8 cellular contexts compared by ENCODE assay signal in genomic region chr9:14313951-14314423, GRCh38. TPM values are rescaled to one million over a fixed set of nuclear protein-coding genes. Genes with fewer than 3 reads are reported as not detected.
DNase-seq lines count a peak whose midpoint lies in the region; ATAC-seq and TF ChIP-seq lines count a peak whose summit lies in the region.

Gene NFIB (minus strand): TSS chr9:14314141. CDS start chr9:14313511, 630 bp downstream.

- H3K27me3 ChIP-seq in PC-3 (ENCODE audit: low read length) (no peaks in the 10 kb centered on the region), liver (ENCODE audit: control insufficient read depth in 4 of 4, insufficient read depth in 4 of 4, low read length in 3 of 4) (no peaks in the 10 kb centered on the region), subcutaneous abdominal adipose tissue (ENCODE audit: control insufficient read depth in 5 of 5, insufficient read depth in 4 of 5, low read length in 5 of 5) (no peaks in the 10 kb centered on the region)

- H3K4me1 ChIP-seq in PC-3 (ENCODE audit: insufficient read depth, low read length) (peaks cover 35% of the 10 kb centered on the region), liver (ENCODE audit: control insufficient read depth in 4 of 4, insufficient read depth in 4 of 4, low read length in 3 of 4) (peaks cover 7 to 45% (median 27%) of the 10 kb centered on the region in 4 donors), subcutaneous abdominal adipose tissue (ENCODE audit: control insufficient read depth in 5 of 5, insufficient read depth in 5 of 5, low read length in 5 of 5) (peaks cover 5 to 66% (median 49%) of the 10 kb centered on the region in 5 donors)

- no peaks in the 10 kb centered on the region for H3K9me2 ChIP-seq in PC-3 (replicated peaks; ENCODE audit: low read length)

- TF ChIP-seq RAD21 in liver (IDR thresholded peaks at IDR 0.05) = no peak

- DNase-seq in activated T-cell treated with anti-CD3 and anti-CD28 coated beads, Interleukin-2, amount 50 U/mL, for 72 hours = peak in 1 of 2 donors; percentile 11
- DNase-seq in activated T-cell treated with anti-CD3 and anti-CD28 coated beads, Interleukin-2, amount 50 U/mL, for 1 hour = no peak
- DNase-seq in PC-3 = peak; percentile 53
- peak in 1 of 2 donors; percentile 77 for DNase-seq in dermis microvascular lymphatic vessel endothelial cell (ENCODE audit: low read depth in 2 of 2)

- H3K4me3 Mint-ChIP-seq in activated T-cell treated with anti-CD3 and anti-CD28 coated beads, Interleukin-2, amount 50 U/mL, for 72 hours = peak within 1 kb of the TSS; percentile 84 to 94

- H3K9me3 Mint-ChIP-seq in activated T-cell treated with anti-CD3 and anti-CD28 coated beads, Interleukin-2, amount 50 U/mL, for 72 hours = no peaks in the 10 kb centered on the region

- TF ChIP-seq CTCF in PC-3 (conservative IDR thresholded peaks at IDR 0.05; ENCODE audit: low read depth, low read length) (no peak), liver (IDR thresholded peaks at IDR 0.05; ENCODE audit: low read depth, low read length, missing input control) (no peak)

- peak within 1 kb of the TSS; percentile 50 for H3K27ac Mint-ChIP-seq in activated T-cell treated with anti-CD3 and anti-CD28 coated beads, Interleukin-2, amount 50 U/mL, for 72 hours

- peak; percentile 28 to 31 for ATAC-seq in activated T-cell treated with anti-CD3 and anti-CD28 coated beads, Interleukin-2, amount 50 U/mL, for 72 hours (replicated peaks in 1 of 2)
- ATAC-seq in PC-3 (peak; percentile 7), HG03097 (IDR thresholded peaks at IDR 0.05; ENCODE audit: low FRiP score, unreplicated experiment) (no peak), HG03025 (IDR thresholded peaks at IDR 0.05; ENCODE audit: low FRiP score, unreplicated experiment) (no peak)

- WGBS in liver = 1% methylated on average over 62 of the region's 63 CpGs

- H3K79me2 ChIP-seq in PC-3 (ENCODE audit: low read length) = peaks cover 64% of the 10 kb centered on the region

- no peaks in the 10 kb centered on the region for H3F3A ChIP-seq in PC-3 (ENCODE audit: low read length, unreplicated experiment)

- CTCF ChIA-PET in PC-3 (lab: Charles Lee) = no interaction called here

- H2AFZ ChIP-seq in PC-3 (ENCODE audit: low read length) = peak within 1 kb of the TSS; percentile 77

- peaks cover 25% of the 10 kb centered on the region for H3K4me1 Mint-ChIP-seq in activated T-cell treated with anti-CD3 and anti-CD28 coated beads, Interleukin-2, amount 50 U/mL, for 72 hours (ENCODE audit: low read depth)

- peak within 1 kb of the TSS; percentile 93 for H3K27ac ChIP-seq in PC-3 (ENCODE audit: low read length)
- peak within 1 kb of the TSS; percentile 98 to 99 for H3K27ac ChIP-seq in liver (ENCODE audit: low read depth in 1 of 2, low read length in 2 of 2)
- peak within 1 kb of the TSS; percentile 99 for H3K27ac ChIP-seq in subcutaneous abdominal adipose tissue (ENCODE audit: low read depth, low read length)

- H3K36me3 ChIP-seq in PC-3 (ENCODE audit: low read depth, low read length) (no peaks in the 10 kb centered on the region), liver (ENCODE audit: control insufficient read depth in 4 of 4, insufficient read depth in 3 of 4, low read depth in 1 of 4, low read length in 3 of 4) (no peaks in the 10 kb centered on the region), subcutaneous abdominal adipose tissue (ENCODE audit: control insufficient read depth in 5 of 5, insufficient read depth in 5 of 5, low read length in 5 of 5) (no peaks in the 10 kb centered on the region)

- POLR2A ChIA-PET in PC-3 (lab: Charles Lee; ENCODE audit: unreplicated experiment) = interaction anchor here (0.5 to 0.9 kb wide), 4 partner anchors 108 to 1496 kb away, joined by 3 to 11 read pairs (median 6); no protein-coding TSS in a partner anchor

- peak within 1 kb of the TSS; percentile 92 for H3K4me2 ChIP-seq in PC-3 (ENCODE audit: low read length)

- H3K9me3 ChIP-seq in PC-3 (ENCODE audit: low read length) (no peaks in the 10 kb centered on the region), liver (ENCODE audit: control insufficient read depth in 4 of 4, low read length in 3 of 4) (no peaks in the 10 kb centered on the region), subcutaneous abdominal adipose tissue (ENCODE audit: control insufficient read depth in 5 of 5, low read length in 5 of 5) (no peaks in the 10 kb centered on the region)

- H3K4me3 ChIP-seq in PC-3 (ENCODE audit: low read length) = peak within 1 kb of the TSS; percentile 93
- peak within 1 kb of the TSS; percentile 83 to 95 (median 91) for H3K4me3 ChIP-seq in liver (ENCODE audit: low read depth in 1 of 3, low read length in 3 of 3)
- H3K4me3 ChIP-seq in subcutaneous abdominal adipose tissue (ENCODE audit: low read depth in 1 of 5, low read length in 5 of 5) = peak within 1 kb of the TSS; percentile 91 to 98 (median 95)

- no TSS peak for BruUV-seq in PC-3 (replicated peaks; lab: Mats Ljungman, UMichigan)

- H3K9ac ChIP-seq in PC-3 (ENCODE audit: low read length) (peak within 1 kb of the TSS; percentile 95), liver (ENCODE audit: low read depth in 1 of 2, low read length in 2 of 2) (peak within 1 kb of the TSS; percentile 86 to 98), subcutaneous abdominal adipose tissue (ENCODE audit: low read length in 5 of 5) (peak within 1 kb of the TSS; percentile 87 to 97 (median 94))

- peaks cover 2 to 8% of the 10 kb centered on the region in 2 donors for H3K36me3 Mint-ChIP-seq in activated T-cell treated with anti-CD3 and anti-CD28 coated beads, Interleukin-2, amount 50 U/mL, for 72 hours (ENCODE audit: insufficient read depth in 2 of 2)

- H3K27me3 Mint-ChIP-seq in activated T-cell treated with anti-CD3 and anti-CD28 coated beads, Interleukin-2, amount 50 U/mL, for 72 hours (ENCODE audit: low read depth) = peaks cover 71% of the 10 kb centered on the region

- peaks cover 16% of the 10 kb centered on the region; the same call in 1 of the 2 replicates for H4K20me1 ChIP-seq in PC-3 (ENCODE audit: low read length)

- intact Hi-C loops in PC-3 (cut with micrococcal nuclease) = loop anchor here (2.0 to 10.0 kb wide), 4 partner anchors 63 to 279 kb away; no protein-coding TSS in a partner anchor

TF ChIP-seq in liver, 16 proteins besides CTCF, POLR2A, EP300 and RAD21:
- TF ChIP-seq SP1 (IDR thresholded peaks at IDR 0.05) (no peak), HNF4A (conservative IDR thresholded peaks at IDR 0.05) (no peak), NR2F2 (IDR thresholded peaks at IDR 0.05) (no peak), TAF1 (conservative IDR thresholded peaks at IDR 0.05) (no peak), RXRA (IDR thresholded peaks at IDR 0.05) (no peak), YY1 (IDR thresholded peaks at IDR 0.05) (no peak), JUND (IDR thresholded peaks at IDR 0.05) (no peak)
- TF ChIP-seq, protein P1, sequence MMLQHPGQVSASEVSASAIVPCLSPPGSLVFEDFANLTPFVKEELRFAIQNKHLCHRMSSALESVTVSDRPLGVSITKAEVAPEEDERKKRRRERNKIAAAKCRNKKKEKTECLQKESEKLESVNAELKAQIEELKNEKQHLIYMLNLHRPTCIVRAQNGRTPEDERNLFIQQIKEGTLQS (IDR thresholded peaks at IDR 0.05) = no peak
- TF ChIP-seq, protein P2, sequence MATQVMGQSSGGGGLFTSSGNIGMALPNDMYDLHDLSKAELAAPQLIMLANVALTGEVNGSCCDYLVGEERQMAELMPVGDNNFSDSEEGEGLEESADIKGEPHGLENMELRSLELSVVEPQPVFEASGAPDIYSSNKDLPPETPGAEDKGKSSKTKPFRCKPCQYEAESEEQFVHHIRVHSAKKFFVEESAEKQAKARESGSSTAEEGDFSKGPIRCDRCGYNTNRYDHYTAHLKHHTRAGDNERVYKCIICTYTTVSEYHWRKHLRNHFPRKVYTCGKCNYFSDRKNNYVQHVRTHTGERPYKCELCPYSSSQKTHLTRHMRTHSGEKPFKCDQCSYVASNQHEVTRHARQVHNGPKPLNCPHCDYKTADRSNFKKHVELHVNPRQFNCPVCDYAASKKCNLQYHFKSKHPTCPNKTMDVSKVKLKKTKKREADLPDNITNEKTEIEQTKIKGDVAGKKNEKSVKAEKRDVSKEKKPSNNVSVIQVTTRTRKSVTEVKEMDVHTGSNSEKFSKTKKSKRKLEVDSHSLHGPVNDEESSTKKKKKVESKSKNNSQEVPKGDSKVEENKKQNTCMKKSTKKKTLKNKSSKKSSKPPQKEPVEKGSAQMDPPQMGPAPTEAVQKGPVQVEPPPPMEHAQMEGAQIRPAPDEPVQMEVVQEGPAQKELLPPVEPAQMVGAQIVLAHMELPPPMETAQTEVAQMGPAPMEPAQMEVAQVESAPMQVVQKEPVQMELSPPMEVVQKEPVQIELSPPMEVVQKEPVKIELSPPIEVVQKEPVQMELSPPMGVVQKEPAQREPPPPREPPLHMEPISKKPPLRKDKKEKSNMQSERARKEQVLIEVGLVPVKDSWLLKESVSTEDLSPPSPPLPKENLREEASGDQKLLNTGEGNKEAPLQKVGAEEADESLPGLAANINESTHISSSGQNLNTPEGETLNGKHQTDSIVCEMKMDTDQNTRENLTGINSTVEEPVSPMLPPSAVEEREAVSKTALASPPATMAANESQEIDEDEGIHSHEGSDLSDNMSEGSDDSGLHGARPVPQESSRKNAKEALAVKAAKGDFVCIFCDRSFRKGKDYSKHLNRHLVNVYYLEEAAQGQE (IDR thresholded peaks at IDR 0.05) = no peak
- TF ChIP-seq, protein P3, sequence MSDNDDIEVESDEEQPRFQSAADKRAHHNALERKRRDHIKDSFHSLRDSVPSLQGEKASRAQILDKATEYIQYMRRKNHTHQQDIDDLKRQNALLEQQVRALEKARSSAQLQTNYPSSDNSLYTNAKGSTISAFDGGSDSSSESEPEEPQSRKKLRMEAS (IDR thresholded peaks at IDR 0.05) = no peak

RNA-seq across cellular contexts. Expression of gene NFIB, which starts in this region (rescaled TPM):
- total RNA-seq in activated T-cell treated with anti-CD3 and anti-CD28 coated beads, Interleukin-2, amount 50 U/mL, for 72 hours = not detected
- total RNA-seq in PC-3 (2014; rRNA removed) (18.6 and 25.3 TPM in 2 replicates), dermis microvascular lymphatic vessel endothelial cell (116 and 147 TPM in 2 replicates), liver (10 to 100 TPM in 1 of 2 donors, 1 to 10 TPM in 1; 3.2 to 23.2 TPM)
- polyA plus RNA-seq in liver = 10 to 100 TPM in 1 of 2 donors, 1 to 10 TPM in 1; 4.2 to 11.7 TPM

Comparison
In these comparisons a context has a peak if more than half of its experiments do, and no peak if none do; other contexts are left out.
1. RNA of gene NFIB (total RNA-seq): 116 to 147 TPM in dermis microvascular lymphatic vessel endothelial cell, 3.2 to 23.2 TPM in liver and 18.6 to 25.3 TPM in PC-3; not detected in activated T-cell treated with anti-CD3 and anti-CD28 coated beads, Interleukin-2, amount 50 U/mL, for 72 hours; every median in the first group is over 4 times any median in the second.
2. Peak in ATAC-seq in activated T-cell treated with anti-CD3 and anti-CD28 coated beads, Interleukin-2, amount 50 U/mL, for 72 hours; RNA of the gene not detected or under 1 TPM.
3. Peak in every context shown above with its lines, with median percentiles within 50 percentile points of each other: H3K27ac ChIP-seq, H3K4me3 ChIP-seq and H3K9ac ChIP-seq.